ENCODE assay signal across 14 cellular contexts in the genomic region with DNA sequence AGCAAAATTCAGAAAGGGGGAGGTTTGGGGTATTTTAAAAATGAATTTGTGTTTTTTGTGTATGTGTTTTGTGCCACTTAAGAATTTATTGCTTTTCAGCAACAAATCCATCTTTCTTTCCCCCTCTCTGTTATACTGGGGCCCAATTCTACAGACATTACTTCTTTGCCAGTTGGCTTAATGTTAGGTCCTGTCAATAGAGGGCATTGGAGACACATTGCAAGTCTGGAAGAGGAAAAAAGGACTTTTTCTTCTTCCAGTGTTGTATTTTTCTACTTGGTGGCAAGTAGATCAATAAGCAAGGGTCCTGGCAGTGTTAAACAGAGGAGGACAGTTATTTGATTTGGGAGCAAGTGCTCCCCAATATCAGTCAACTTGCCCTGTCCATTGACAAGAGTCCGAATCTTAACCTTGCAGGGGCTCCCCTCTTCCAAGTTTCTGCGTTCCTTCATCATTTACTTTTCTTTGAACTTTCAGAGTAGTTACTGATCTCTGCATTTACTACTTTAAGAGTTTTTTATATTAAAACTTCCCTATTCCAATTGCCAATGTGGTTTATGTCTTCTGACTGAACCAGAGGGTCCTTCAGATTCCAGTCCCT. TPM values are rescaled to one million over a fixed set of nuclear protein-coding genes. Genes with fewer than 3 reads are reported as not detected.
DNase-seq lines count a peak whose midpoint lies in the region; ATAC-seq, FAIRE-seq and TF ChIP-seq lines count a peak whose summit lies in the region.
"Had no signal": no experiment of that assay in that cellular context is flagged by ENCODE, and none has a peak within 500 bp of the region (broad histone marks: within the 10 kb centered on the region; RNA-seq: fewer than 3 reads in every experiment).

No MANE protein-coding gene starts in this region.

- intact Hi-C loops in CD14-positive monocyte (cut with micrococcal nuclease), result no loop called here

- H2AFZ ChIP-seq in SK-N-SH (ENCODE audit: low read depth) (no peak overlapping the region), osteoblast (ENCODE audit: low read length) (no peak overlapping the region)

- peaks cover 0 to 2% of the 10 kb centered on the region in 2 experiments; a peak in 1 of 4 replicates for H3K4me1 ChIP-seq in SK-N-SH (ENCODE audit: control insufficient read depth in 1 of 2, insufficient read depth in 2 of 2, low read depth in 1 of 2, low read length in 1 of 2)
- no peaks in the 10 kb centered on the region for H3K4me1 ChIP-seq in osteoblast (ENCODE audit: insufficient read depth, low read length)
- H3K4me1 ChIP-seq: thyroid gland had no signal

- H3K4me3 ChIP-seq in SK-N-SH (ENCODE audit: low read depth in 2 of 2, low read length in 1 of 2), result no peak overlapping the region
- H3K4me3 ChIP-seq in choroid plexus epithelial cell (ENCODE audit: low read depth, low read length), result no peak overlapping the region
- H3K4me3 ChIP-seq in osteoblast (ENCODE audit: insufficient read depth, low read length), result no peak overlapping the region
- H3K4me3 ChIP-seq: thyroid gland had no signal

- no peaks in the 10 kb centered on the region for H3K27me3 ChIP-seq in SK-N-SH (ENCODE audit: insufficient read depth)
- peaks cover 39% of the 10 kb centered on the region for H3K27me3 ChIP-seq in osteoblast (ENCODE audit: insufficient read depth, low read length)
- H3K27me3 ChIP-seq: thyroid gland had no signal

- H3K9me2 ChIP-seq in SK-N-SH, result no peaks in the 10 kb centered on the region

- peaks cover 0 to 6% (median 0%) of the 10 kb centered on the region in 7 donors for H3K9me3 Mint-ChIP-seq in CD14-positive monocyte

- no peaks in the 10 kb centered on the region for H3K9me3 ChIP-seq in SK-N-SH
- H3K9me3 ChIP-seq in osteoblast (ENCODE audit: low read depth, low read length), result no peaks in the 10 kb centered on the region
- H3K9me3 ChIP-seq: thyroid gland had no signal

- CTCF ChIA-PET in SK-N-SH (lab: Yijun Ruan, JAX), result interaction anchor here (0.7 kb wide), 1 partner anchor 526 kb away, joined by 3 read pairs; no protein-coding TSS in a partner anchor

- WGBS in SK-N-SH (ENCODE audit: low lambda C conversion rate), result 72% methylated on average over 2 of the region's 2 CpGs

- no peaks in the 10 kb centered on the region for H4K20me1 ChIP-seq in SK-N-SH (ENCODE audit: insufficient read depth)
- no peaks in the 10 kb centered on the region for H4K20me1 ChIP-seq in osteoblast (ENCODE audit: insufficient read depth, low read length)

- no peak overlapping the region for H3K4me3 Mint-ChIP-seq in CD14-positive monocyte
- H3K4me3 Mint-ChIP-seq: nephron had no signal

- POLR2A ChIA-PET in SK-N-SH (lab: Yijun Ruan, JAX), result no interaction called here

- H3K36me3 ChIP-seq in SK-N-SH (replicated peaks in 1 of 2; ENCODE audit: control insufficient read depth in 1 of 2, insufficient read depth in 2 of 2, low read length in 1 of 2) (no peaks in the 10 kb centered on the region), osteoblast (ENCODE audit: insufficient read depth, low read length) (no peaks in the 10 kb centered on the region)
- H3K36me3 ChIP-seq: thyroid gland had no signal

- no peak for TF ChIP-seq EP300 in SK-N-SH (IDR thresholded peaks at IDR 0.05; ENCODE audit: borderline replicate concordance in 1 of 2, low read depth in 1 of 2, low read length in 1 of 2)

- FAIRE-seq in HTR-8/SVneo (lab: Jason Lieb, UNC), result no peak

- peaks cover 0 to 4% (median 1%) of the 10 kb centered on the region in 3 donors for H3K27me3 Mint-ChIP-seq in CD14-positive monocyte (ENCODE audit: low read depth in 3 of 3)

- no peaks in the 10 kb centered on the region for H3K36me3 Mint-ChIP-seq in CD14-positive monocyte

- no peak for DNase-seq in SK-N-SH
- peak; percentile 14 for DNase-seq in M059J (ENCODE audit: low read depth)
- DNase-seq in choroid plexus epithelial cell (ENCODE audit: low read depth), result peak; percentile 41
- peak; percentile 81 for DNase-seq in osteoblast (ENCODE audit: insufficient read length, low spot score, missing footprints)
- DNase-seq in HTR-8/SVneo (ENCODE audit: insufficient read length, low spot score), result no peak
- DNase-seq in CD14-positive monocyte (ENCODE audit: low spot score), result no peak
- DNase-seq: aorta; NCI-H526 treated with DMSO at 0.1 percent for 48 hours; stimulated activated CD4-positive, alpha-beta T cell treated with anti-CD3 and anti-CD28 coated beads, Interleukin-4, amount 100 ng/mL, for 4 hours; thyroid gland had no signal

- peak; percentile 62 for TF ChIP-seq RAD21 in SK-N-SH (IDR thresholded peaks at IDR 0.05; ENCODE audit: low read length)

- TF ChIP-seq CTCF in SK-N-SH (IDR thresholded peaks at IDR 0.05), result peak; percentile 21; the same call in 1 of the 2 replicates
- TF ChIP-seq CTCF in choroid plexus epithelial cell (conservative IDR thresholded peaks at IDR 0.05; ENCODE audit: low read depth, low read length), result peak; percentile 46
- peak; percentile 45 for TF ChIP-seq CTCF in osteoblast (IDR thresholded peaks at IDR 0.05; ENCODE audit: extremely low read depth, low read depth, low read length)
- no peak for TF ChIP-seq CTCF in CD14-positive monocyte (IDR thresholded peaks at IDR 0.05)

- no peak overlapping the region for H3K9ac ChIP-seq in SK-N-SH

- H3K27ac ChIP-seq in SK-N-SH (ENCODE audit: low read depth in 2 of 2, low read length in 1 of 2) (no peak overlapping the region), osteoblast (ENCODE audit: low read depth, low read length) (no peak overlapping the region)
- H3K27ac ChIP-seq: thyroid gland had no signal

- H3K4me1 Mint-ChIP-seq in CD14-positive monocyte, result no peaks in the 10 kb centered on the region

- no peaks in the 10 kb centered on the region for H3F3A ChIP-seq in SK-N-SH (replicated peaks; ENCODE audit: insufficient read depth)

- ATAC-seq in SK-N-SH treated with all-trans-retinoic acid at 6 μM for 48 hours (no peak), GM21576 (IDR thresholded peaks at IDR 0.05; ENCODE audit: unreplicated experiment) (no peak)

- H3K4me2 ChIP-seq in SK-N-SH (no peak overlapping the region), osteoblast (ENCODE audit: insufficient read depth, low read length) (no peak overlapping the region)

- H3K79me2 ChIP-seq in SK-N-SH (ENCODE audit: insufficient read depth), result no peaks in the 10 kb centered on the region
- H3K79me2 ChIP-seq in osteoblast (ENCODE audit: insufficient read depth, low read length), result no peaks in the 10 kb centered on the region

- no peak overlapping the region for H3K27ac Mint-ChIP-seq in CD14-positive monocyte
- H3K27ac Mint-ChIP-seq: nephron had no signal

TF ChIP-seq in SK-N-SH, 30 proteins besides CTCF, POLR2A, EP300 and RAD21 (continues in another document):
- TF ChIP-seq, protein P1, sequence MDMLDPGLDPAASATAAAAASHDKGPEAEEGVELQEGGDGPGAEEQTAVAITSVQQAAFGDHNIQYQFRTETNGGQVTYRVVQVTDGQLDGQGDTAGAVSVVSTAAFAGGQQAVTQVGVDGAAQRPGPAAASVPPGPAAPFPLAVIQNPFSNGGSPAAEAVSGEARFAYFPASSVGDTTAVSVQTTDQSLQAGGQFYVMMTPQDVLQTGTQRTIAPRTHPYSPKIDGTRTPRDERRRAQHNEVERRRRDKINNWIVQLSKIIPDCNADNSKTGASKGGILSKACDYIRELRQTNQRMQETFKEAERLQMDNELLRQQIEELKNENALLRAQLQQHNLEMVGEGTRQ (IDR thresholded peaks at IDR 0.05; ENCODE audit: borderline replicate concordance, low read depth, low read length), result no peak
- TF ChIP-seq TCF12 (IDR thresholded peaks at IDR 0.05) (no peak), ELF1 (IDR thresholded peaks at IDR 0.05) (no peak), SMC3 (IDR thresholded peaks at IDR 0.05; ENCODE audit: low read depth, low read length) (no peak), NRF1 (IDR thresholded peaks at IDR 0.05; ENCODE audit: low read depth, low read length) (no peak), RFX5 (IDR thresholded peaks at IDR 0.05; ENCODE audit: low read length) (no peak), RCOR1 (IDR thresholded peaks at IDR 0.05; ENCODE audit: low read length) (no peak), GATA2 (CRISPR knock-in tag; IDR thresholded peaks at IDR 0.05) (no peak), YY1 (IDR thresholded peaks at IDR 0.05; ENCODE audit: low read depth) (no peak), MXI1 (IDR thresholded peaks at IDR 0.05; ENCODE audit: low read depth, low read length) (no peak)
- TF ChIP-seq, protein P2, sequence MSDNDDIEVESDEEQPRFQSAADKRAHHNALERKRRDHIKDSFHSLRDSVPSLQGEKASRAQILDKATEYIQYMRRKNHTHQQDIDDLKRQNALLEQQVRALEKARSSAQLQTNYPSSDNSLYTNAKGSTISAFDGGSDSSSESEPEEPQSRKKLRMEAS (IDR thresholded peaks at IDR 0.05; ENCODE audit: low read depth), result no peak

TF ChIP-seq in SK-N-SH treated with all-trans-retinoic acid at 6 μM for 48 hours, 23 proteins besides CTCF, POLR2A, EP300 and RAD21:
- TF ChIP-seq ISL1 (CRISPR knock-in tag; IDR thresholded peaks at IDR 0.05), result no peak
- TF ChIP-seq ZNF565 (CRISPR knock-in tag; conservative IDR thresholded peaks at IDR 0.05; ENCODE audit: low read depth), result no peak
- no peak for TF ChIP-seq TCF4 (CRISPR knock-in tag; IDR thresholded peaks at IDR 0.05; ENCODE audit: borderline replicate concordance)
- no peak for TF ChIP-seq ZFP3 (CRISPR knock-in tag; IDR thresholded peaks at IDR 0.05)
- no peak for TF ChIP-seq GLIS3 (CRISPR knock-in tag; IDR thresholded peaks at IDR 0.05)
- no peak for TF ChIP-seq CSDC2 (CRISPR knock-in tag; IDR thresholded peaks at IDR 0.05)

RNA-seq across cellular contexts. Expression of a gene that starts 23.4 kb away (rescaled TPM):
- 0.05 TPM in 1 of 2 replicates, not detected in the other for polyA plus RNA-seq in SK-N-SH (2012; rRNA removed)
- 0.01 and 0.07 TPM in 2 replicates for polyA plus RNA-seq in SK-N-SH (2012; cell fraction: cytosol; rRNA removed)
- polyA plus RNA-seq in SK-N-SH (2012; cell fraction: nucleus; rRNA removed), result not detected in 2 replicates
- not detected in 2 replicates for total RNA-seq in M059J (2014; rRNA removed; shearing (Covaris generic))
- total RNA-seq in osteoblast, result not detected in 2 replicates
- polyA plus RNA-seq in CD14-positive monocyte, result under 1 TPM in 1 of 2 donors, not detected in 1; 0.22 TPM
- total RNA-seq: glomerular endothelial cell had no signal

Comparison
In these comparisons a context has a peak if more than half of its experiments do, and no peak if none do; other contexts are left out.
1. DNase-seq: peak in M059J (single experiment), choroid plexus epithelial cell (single experiment) and osteoblast (single experiment); none in SK-N-SH (single experiment), HTR-8/SVneo (single experiment) and CD14-positive monocyte (single experiment).